ENCODE assay signal across 8 cellular contexts in genomic region chr6:26032387-26033131, GRCh38. TPM values are rescaled to one million over a fixed set of nuclear protein-coding genes. Genes with fewer than 3 reads are reported as not detected.
DNase-seq lines count a peak whose midpoint lies in the region; ATAC-seq, FAIRE-seq and TF ChIP-seq lines count a peak whose summit lies in the region.

No MANE protein-coding gene starts in this region.

- H2BK5ac ChIP-seq in trophoblast cell (ENCODE audit: low read depth, low read length, poor library complexity): peak overlapping the region; percentile 95

- peak overlapping the region; percentile 83 for H3K18ac ChIP-seq in trophoblast cell (ENCODE audit: low read length)

- no peak overlapping the region for H2AFZ ChIP-seq in trophoblast cell (ENCODE audit: insufficient read depth, low read length, poor library complexity)

- peaks cover 3% of the 10 kb centered on the region for H3K79me2 ChIP-seq in trophoblast cell (ENCODE audit: control insufficient read depth, insufficient read depth, low read length, poor library complexity)

- H3K4me1 ChIP-seq in trophoblast cell (ENCODE audit: control insufficient read depth in 1 of 2, insufficient read depth in 2 of 2, low read length in 2 of 2): peaks cover 0 to 7% of the 10 kb centered on the region in 2 experiments

- H4K8ac ChIP-seq in trophoblast cell (ENCODE audit: low read depth, low read length): peak overlapping the region; percentile 67

- no peak for FAIRE-seq in D721Med (lab: Jason Lieb, UNC)

- peaks cover 26% of the 10 kb centered on the region for H3K79me1 ChIP-seq in trophoblast cell (ENCODE audit: low read length)

- H3K27me3 ChIP-seq in MG63 (no peaks in the 10 kb centered on the region), trophoblast cell (ENCODE audit: insufficient read depth, low read length) (no peaks in the 10 kb centered on the region)

- peak overlapping the region; percentile 68 for H3K4me2 ChIP-seq in trophoblast cell (ENCODE audit: low read length)

- H2BK12ac ChIP-seq in trophoblast cell (ENCODE audit: low read length): peak overlapping the region; percentile 79

- DNase-seq in NCI-H1092 treated with DMSO at 0.1 percent for 48 hours (lab: John Stamatoyannopoulos, UW) (peak; percentile 35), NCI-H1092 (lab: John Stamatoyannopoulos, UW) (no peak), MG63 (peak; percentile 22), glomerular endothelial cell (ENCODE audit: extremely low read depth, low read depth, low spot score) (peak; percentile 37), trophoblast cell (peak; percentile 47 to 77), middle frontal gyrus (ENCODE audit: extremely low spot score, low spot score) (no peak), D721Med (ENCODE audit: insufficient read length, low spot score) (no peak)
- peak; percentile 58 to 63 for DNase-seq in activated T-cell treated with anti-CD3 and anti-CD28 coated beads, Interleukin-2, amount 50 U/mL, for 72 hours

- no peak overlapping the region for H3K4ac ChIP-seq in trophoblast cell (ENCODE audit: low read depth, low read length)

- peak overlapping the region; percentile 76 for H3K9ac ChIP-seq in trophoblast cell (ENCODE audit: low read length)

- H4K91ac ChIP-seq in trophoblast cell (ENCODE audit: low read depth, low read length): peak overlapping the region; percentile 82

- peak overlapping the region; percentile 85 for H3K27ac ChIP-seq in trophoblast cell (ENCODE audit: low read depth, low read length)

- ATAC-seq in activated T-cell treated with anti-CD3 and anti-CD28 coated beads, Interleukin-2, amount 50 U/mL, for 72 hours (replicated peaks in 1 of 2): peak; percentile 26 to 35

- H3K36me3 ChIP-seq in MG63: no peaks in the 10 kb centered on the region
- H3K36me3 ChIP-seq in trophoblast cell (ENCODE audit: control insufficient read depth in 1 of 2, insufficient read depth in 2 of 2, low read length in 2 of 2): no peaks in the 10 kb centered on the region

- TF ChIP-seq CTCF in D721Med (IDR thresholded peaks at IDR 0.05; ENCODE audit: insufficient read depth, missing control alignments): no peak

- no peaks in the 10 kb centered on the region for H3K36me3 Mint-ChIP-seq in activated T-cell treated with anti-CD3 and anti-CD28 coated beads, Interleukin-2, amount 50 U/mL, for 72 hours (ENCODE audit: insufficient read depth in 2 of 2)

- peak overlapping the region; percentile 45 for H3K14ac ChIP-seq in trophoblast cell (ENCODE audit: low read length)

- no peak overlapping the region for H3K23ac ChIP-seq in trophoblast cell (ENCODE audit: low read length)

- H3K27me3 Mint-ChIP-seq in activated T-cell treated with anti-CD3 and anti-CD28 coated beads, Interleukin-2, amount 50 U/mL, for 72 hours (ENCODE audit: low read depth): no peaks in the 10 kb centered on the region

- H3K4me3 Mint-ChIP-seq in activated T-cell treated with anti-CD3 and anti-CD28 coated beads, Interleukin-2, amount 50 U/mL, for 72 hours: peak overlapping the region; percentile 91 to 99

- no peak overlapping the region for H2AK5ac ChIP-seq in trophoblast cell (ENCODE audit: low read length)

- no peaks in the 10 kb centered on the region for H3K9me3 Mint-ChIP-seq in activated T-cell treated with anti-CD3 and anti-CD28 coated beads, Interleukin-2, amount 50 U/mL, for 72 hours

- H2BK120ac ChIP-seq in trophoblast cell (ENCODE audit: insufficient read depth, low read length, poor library complexity): peak overlapping the region; percentile 89

- H3K9me3 ChIP-seq in MG63 (no peaks in the 10 kb centered on the region), trophoblast cell (ENCODE audit: insufficient read depth, low read depth, low read length) (no peaks in the 10 kb centered on the region)

- no CpG with 5 or more reads among the region's 18 CpGs for WGBS in trophoblast cell (ENCODE audit: extremely low coverage, insufficient coverage, insufficient read length)

- peak overlapping the region; percentile 98 for H3K27ac Mint-ChIP-seq in activated T-cell treated with anti-CD3 and anti-CD28 coated beads, Interleukin-2, amount 50 U/mL, for 72 hours

- H4K12ac ChIP-seq in trophoblast cell (ENCODE audit: low read depth, low read length): no peak overlapping the region

- H3K4me3 ChIP-seq in MG63 (peak overlapping the region; percentile 53), trophoblast cell (ENCODE audit: low read depth, low read length) (peak overlapping the region; percentile 68)

- H3K4me1 Mint-ChIP-seq in activated T-cell treated with anti-CD3 and anti-CD28 coated beads, Interleukin-2, amount 50 U/mL, for 72 hours (ENCODE audit: low read depth): peaks cover 63% of the 10 kb centered on the region

RNA-seq across cellular contexts. Expression of gene HFE, which starts 54.7 kb away (rescaled TPM):
- 7.7 and 9.1 TPM in 2 replicates for total RNA-seq in MG63 (2014; rRNA removed; shearing (Covaris generic); ENCODE audit: low replicate concordance)
- total RNA-seq in activated T-cell treated with anti-CD3 and anti-CD28 coated beads, Interleukin-2, amount 50 U/mL, for 72 hours: 1 to 10 TPM; 1.3 to 1.9 TPM
- 3.4 and 4.7 TPM in 2 replicates for total RNA-seq in glomerular endothelial cell
- 1.7 and 1.8 TPM in 2 replicates for polyA plus RNA-seq in trophoblast cell (2013)

Comparison
In these comparisons a context has a peak if more than half of its experiments do, and no peak if none do; other contexts are left out.
1. DNase-seq: peak in NCI-H1092 treated with DMSO at 0.1 percent for 48 hours (single experiment), MG63 (single experiment), activated T-cell treated with anti-CD3 and anti-CD28 coated beads, Interleukin-2, amount 50 U/mL, for 72 hours (2 of 2), glomerular endothelial cell (single experiment) and trophoblast cell (2 of 2); none in NCI-H1092 (single experiment), middle frontal gyrus (single experiment) and D721Med (single experiment).